Comparison of ENCODE assay signal across 3 cellular contexts in the genomic region with DNA sequence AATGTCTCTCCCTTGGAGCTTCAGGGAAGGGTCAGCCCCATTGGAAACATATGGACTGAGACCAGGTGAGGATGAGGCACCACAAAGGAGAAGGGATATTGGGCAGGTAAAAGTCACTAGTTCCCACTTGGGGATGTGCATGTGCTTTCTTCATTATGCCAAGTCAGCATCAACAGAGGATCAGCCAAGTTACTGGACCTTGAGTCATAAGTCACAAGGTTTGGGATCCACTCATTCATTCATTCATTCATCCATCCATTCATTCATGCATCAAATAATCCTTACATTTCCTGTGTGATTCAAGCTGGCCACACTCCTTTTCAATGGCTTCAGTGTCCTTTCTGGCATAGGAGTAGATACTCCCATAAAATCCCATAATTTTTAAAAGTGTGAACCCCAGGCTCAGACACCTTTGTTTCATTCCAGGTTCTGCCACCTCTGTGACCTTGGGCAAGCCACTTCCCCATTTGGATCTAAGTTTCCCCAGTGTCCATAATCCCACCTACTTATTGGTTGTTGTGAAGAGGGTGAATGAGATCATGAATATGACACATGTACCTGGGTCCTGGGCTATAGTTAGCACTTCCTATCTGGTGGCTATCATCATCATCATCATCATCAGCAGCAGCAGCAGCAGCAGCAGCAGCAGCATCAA.
A peak's percentile ranks its signal among the peaks of the same experiment; 100 is the strongest.
TF ChIP-seq lines count a peak whose summit lies in the region.

No MANE protein-coding gene starts in this region.

TF ChIP-seq in A549, 52 proteins besides CTCF, POLR2A, EP300 and RAD21 (continued from another document):
- no peak for TF ChIP-seq HEYL (CRISPR knock-in tag; IDR thresholded peaks at IDR 0.05)

TF ChIP-seq in HEK293, 187 proteins besides CTCF, POLR2A, EP300 and RAD21 (continued from another document):
- TF ChIP-seq, protein P1, sequence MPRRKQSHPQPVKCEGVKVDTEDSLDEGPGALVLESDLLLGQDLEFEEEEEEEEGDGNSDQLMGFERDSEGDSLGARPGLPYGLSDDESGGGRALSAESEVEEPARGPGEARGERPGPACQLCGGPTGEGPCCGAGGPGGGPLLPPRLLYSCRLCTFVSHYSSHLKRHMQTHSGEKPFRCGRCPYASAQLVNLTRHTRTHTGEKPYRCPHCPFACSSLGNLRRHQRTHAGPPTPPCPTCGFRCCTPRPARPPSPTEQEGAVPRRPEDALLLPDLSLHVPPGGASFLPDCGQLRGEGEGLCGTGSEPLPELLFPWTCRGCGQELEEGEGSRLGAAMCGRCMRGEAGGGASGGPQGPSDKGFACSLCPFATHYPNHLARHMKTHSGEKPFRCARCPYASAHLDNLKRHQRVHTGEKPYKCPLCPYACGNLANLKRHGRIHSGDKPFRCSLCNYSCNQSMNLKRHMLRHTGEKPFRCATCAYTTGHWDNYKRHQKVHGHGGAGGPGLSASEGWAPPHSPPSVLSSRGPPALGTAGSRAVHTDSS (tag by site-specific recombination; IDR thresholded peaks at IDR 0.05), result peak; percentile 62
- TF ChIP-seq ZNF558 (tag by site-specific recombination; IDR thresholded peaks at IDR 0.05) (no peak), ZNF792 (tag by site-specific recombination; IDR thresholded peaks at IDR 0.05) (no peak), ZNF16 (tag by site-specific recombination; IDR thresholded peaks at IDR 0.05; ENCODE audit: low read depth) (no peak), KLF7 (tag by site-specific recombination; IDR thresholded peaks at IDR 0.05; ENCODE audit: borderline replicate concordance) (no peak), ZNF548 (tag by site-specific recombination; IDR thresholded peaks at IDR 0.05) (no peak), ZNF664 (tag by site-specific recombination; IDR thresholded peaks at IDR 0.05) (no peak)

TF ChIP-seq in K562, 482 proteins besides CTCF, POLR2A, EP300 and RAD21 (continued from another document):
- TF ChIP-seq, protein P2, sequence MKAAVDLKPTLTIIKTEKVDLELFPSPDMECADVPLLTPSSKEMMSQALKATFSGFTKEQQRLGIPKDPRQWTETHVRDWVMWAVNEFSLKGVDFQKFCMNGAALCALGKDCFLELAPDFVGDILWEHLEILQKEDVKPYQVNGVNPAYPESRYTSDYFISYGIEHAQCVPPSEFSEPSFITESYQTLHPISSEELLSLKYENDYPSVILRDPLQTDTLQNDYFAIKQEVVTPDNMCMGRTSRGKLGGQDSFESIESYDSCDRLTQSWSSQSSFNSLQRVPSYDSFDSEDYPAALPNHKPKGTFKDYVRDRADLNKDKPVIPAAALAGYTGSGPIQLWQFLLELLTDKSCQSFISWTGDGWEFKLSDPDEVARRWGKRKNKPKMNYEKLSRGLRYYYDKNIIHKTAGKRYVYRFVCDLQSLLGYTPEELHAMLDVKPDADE (conservative IDR thresholded peaks at IDR 0.05; ENCODE audit: control insufficient read depth, low read depth, low read length), result no peak
- peak; percentile 73 for TF ChIP-seq MAFK (IDR thresholded peaks at IDR 0.05; ENCODE audit: low read length)
- peak; percentile 92 for TF ChIP-seq ZNF24 (IDR thresholded peaks at IDR 0.05)
- TF ChIP-seq MAFF (IDR thresholded peaks at IDR 0.05; ENCODE audit: low read length), result peak; percentile 53; the same call in 1 of the 2 replicates
- no peak for TF ChIP-seq HNRNPL (IDR thresholded peaks at IDR 0.05; ENCODE audit: low read depth, low read length)
- TF ChIP-seq ZNF717 (CRISPR knock-in tag; IDR thresholded peaks at IDR 0.05), result no peak
- no peak for TF ChIP-seq FOXK2 (conservative IDR thresholded peaks at IDR 0.05 in 1 of 2, IDR thresholded peaks at IDR 0.05 in 1 of 2; ENCODE audit: low read depth in 2 of 2)
- peak; percentile 80 for TF ChIP-seq MAFG (tag; conservative IDR thresholded peaks at IDR 0.05)
- TF ChIP-seq MCM2 (IDR thresholded peaks at IDR 0.05; ENCODE audit: low read depth), result no peak
- TF ChIP-seq GABPB2 (CRISPR knock-in tag; conservative IDR thresholded peaks at IDR 0.05), result no peak
- TF ChIP-seq ZNF830 (CRISPR knock-in tag; IDR thresholded peaks at IDR 0.05), result no peak
- TF ChIP-seq CBX3 (IDR thresholded peaks at IDR 0.05; ENCODE audit: borderline replicate concordance in 1 of 2, low read length in 2 of 2), result no peak
- no peak for TF ChIP-seq KLF13 (tag; IDR thresholded peaks at IDR 0.05; ENCODE audit: borderline replicate concordance, low read depth)
- no peak for TF ChIP-seq ZNF175 (CRISPR knock-in tag; IDR thresholded peaks at IDR 0.05; ENCODE audit: low read depth)
- TF ChIP-seq EHMT2 (IDR thresholded peaks at IDR 0.05), result no peak
- TF ChIP-seq MXD1 (CRISPR knock-in tag; IDR thresholded peaks at IDR 0.05; ENCODE audit: borderline replicate concordance, poor library complexity, severe bottlenecking), result no peak
- TF ChIP-seq, protein P3, sequence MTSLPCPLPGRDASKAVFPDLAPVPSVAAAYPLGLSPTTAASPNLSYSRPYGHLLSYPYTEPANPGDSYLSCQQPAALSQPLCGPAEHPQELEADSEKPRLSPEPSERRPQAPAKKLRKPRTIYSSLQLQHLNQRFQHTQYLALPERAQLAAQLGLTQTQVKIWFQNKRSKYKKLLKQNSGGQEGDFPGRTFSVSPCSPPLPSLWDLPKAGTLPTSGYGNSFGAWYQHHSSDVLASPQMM (CRISPR knock-in tag; IDR thresholded peaks at IDR 0.05), result no peak
- TF ChIP-seq, protein P4, sequence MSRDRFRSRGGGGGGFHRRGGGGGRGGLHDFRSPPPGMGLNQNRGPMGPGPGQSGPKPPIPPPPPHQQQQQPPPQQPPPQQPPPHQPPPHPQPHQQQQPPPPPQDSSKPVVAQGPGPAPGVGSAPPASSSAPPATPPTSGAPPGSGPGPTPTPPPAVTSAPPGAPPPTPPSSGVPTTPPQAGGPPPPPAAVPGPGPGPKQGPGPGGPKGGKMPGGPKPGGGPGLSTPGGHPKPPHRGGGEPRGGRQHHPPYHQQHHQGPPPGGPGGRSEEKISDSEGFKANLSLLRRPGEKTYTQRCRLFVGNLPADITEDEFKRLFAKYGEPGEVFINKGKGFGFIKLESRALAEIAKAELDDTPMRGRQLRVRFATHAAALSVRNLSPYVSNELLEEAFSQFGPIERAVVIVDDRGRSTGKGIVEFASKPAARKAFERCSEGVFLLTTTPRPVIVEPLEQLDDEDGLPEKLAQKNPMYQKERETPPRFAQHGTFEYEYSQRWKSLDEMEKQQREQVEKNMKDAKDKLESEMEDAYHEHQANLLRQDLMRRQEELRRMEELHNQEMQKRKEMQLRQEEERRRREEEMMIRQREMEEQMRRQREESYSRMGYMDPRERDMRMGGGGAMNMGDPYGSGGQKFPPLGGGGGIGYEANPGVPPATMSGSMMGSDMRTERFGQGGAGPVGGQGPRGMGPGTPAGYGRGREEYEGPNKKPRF (IDR thresholded peaks at IDR 0.05; ENCODE audit: low read depth, low read length), result no peak
- TF ChIP-seq PHB2 (IDR thresholded peaks at IDR 0.05; ENCODE audit: low read depth), result no peak
- no peak for TF ChIP-seq RFX5 (IDR thresholded peaks at IDR 0.05; ENCODE audit: low read depth, low read length)
- no peak for TF ChIP-seq ZKSCAN8 (CRISPR knock-in tag; IDR thresholded peaks at IDR 0.05)
- TF ChIP-seq SPI1 (IDR thresholded peaks at IDR 0.05; ENCODE audit: borderline replicate concordance, low read depth, low read length), result peak; percentile 80; the same call in 1 of the 2 replicates
- TF ChIP-seq ZNF316 (IDR thresholded peaks at IDR 0.05), result peak; percentile 83
- TF ChIP-seq SMC3 (conservative IDR thresholded peaks at IDR 0.05; ENCODE audit: insufficient read depth, low read depth, low read length), result no peak
- no peak for TF ChIP-seq SIN3B (IDR thresholded peaks at IDR 0.05; ENCODE audit: low read depth)
- no peak for TF ChIP-seq ELF2 (CRISPR knock-in tag; IDR thresholded peaks at IDR 0.05)
- TF ChIP-seq TCF7L2 (IDR thresholded peaks at IDR 0.05; ENCODE audit: low read depth, low read length), result no peak
- no peak for TF ChIP-seq NRF1 (conservative IDR thresholded peaks at IDR 0.05 in 1 of 2, IDR thresholded peaks at IDR 0.05 in 1 of 2)
- 0 out of 2 replicates have a peak, but pooled peaks have one; percentile 26 for TF ChIP-seq FOSL1 (tag; conservative IDR thresholded peaks at IDR 0.05)
- TF ChIP-seq TBP (optimal IDR thresholded peaks at IDR 0.05; ENCODE audit: low read depth, low read length), result no peak
TF ChIP-seq in K562: peak in this region for 9.
